Comparison of ENCODE assay signal across 12 cellular contexts in the genomic region with DNA sequence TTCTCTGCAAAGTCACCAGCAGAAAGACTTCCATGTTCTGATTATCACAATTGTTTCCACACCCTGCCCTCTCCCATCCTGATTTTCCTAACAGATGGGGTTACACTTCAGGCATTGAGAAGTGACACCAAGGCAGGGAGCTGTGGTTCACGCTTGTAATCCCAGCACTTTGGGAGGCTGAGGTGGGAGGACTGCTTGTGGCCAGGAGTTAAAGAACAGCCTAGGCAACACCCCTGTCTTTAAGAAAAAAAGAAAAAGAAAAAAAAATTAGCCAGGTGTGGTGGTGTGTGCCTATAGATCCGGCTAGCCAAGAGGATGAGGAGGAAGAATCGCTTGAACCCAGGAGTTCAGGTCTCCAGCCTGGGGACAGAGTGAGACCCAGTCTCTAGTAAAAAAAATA. TPM values are rescaled to one million over a fixed set of nuclear protein-coding genes. Genes with fewer than 3 reads are reported as not detected.
DNase-seq lines count a peak whose midpoint lies in the region; ATAC-seq and TF ChIP-seq lines count a peak whose summit lies in the region.
"Had no signal": no experiment of that assay in that cellular context is flagged by ENCODE, and none has a peak within 500 bp of the region (broad histone marks: within the 10 kb centered on the region; RNA-seq: fewer than 3 reads in every experiment).

No MANE protein-coding gene starts in this region.

- no peak overlapping the region for H3K9ac ChIP-seq in IMR-90 (ENCODE audit: low read depth, low read length)

- no TSS peak for BruUV-seq in IMR-90 (replicated peaks; lab: Mats Ljungman, UMichigan)

- intact Hi-C loops in CD8-positive, alpha-beta T cell (cut with DNase I, micrococcal nuclease), result no loop called here
- intact Hi-C loops in IMR-90 (cut with micrococcal nuclease), result no loop called here
- intact Hi-C loops in testis (cut with DNase I; ENCODE audit: low total_unique reads), result no loop called here

- DNase-seq in CD8-positive, alpha-beta T cell, result no peak
- no peak for DNase-seq in IMR-90
- no peak for DNase-seq in activated naive CD8-positive, alpha-beta T cell treated with anti-CD3 and anti-CD28 coated beads for 36 hours
- DNase-seq in naive thymus-derived CD8-positive, alpha-beta T cell, result peak in 1 of 10 donors; percentile 24
- no peak for DNase-seq in glutamatergic neuron
- DNase-seq in testis, result no peak
- DNase-seq in HCEC 1CT, result no peak
- DNase-seq: activated gamma-delta T cell treated with Interleukin-2 at 50 U/mL for 16 hours, NCI-H526 treated with DMSO at 0.1 percent for 48 hours, SHP77 treated with DMSO at 0.1 percent for 48 hours had no signal

- TF ChIP-seq CTCF in CD8-positive, alpha-beta T cell (IDR thresholded peaks at IDR 0.05), result no peak
- TF ChIP-seq CTCF in IMR-90 (conservative IDR thresholded peaks at IDR 0.05; ENCODE audit: low read depth, low read length) (no peak), glutamatergic neuron (IDR thresholded peaks at IDR 0.05; ENCODE audit: partially characterized antibody, unreplicated experiment) (no peak), testis (IDR thresholded peaks at IDR 0.05) (no peak)

- H3K79me1 ChIP-seq in IMR-90 (ENCODE audit: low read depth in 1 of 2, low read length in 2 of 2), result peaks cover 0 to 39% of the 10 kb centered on the region in 2 experiments; a peak in 2 of 4 replicates

- H3K4me3 Mint-ChIP-seq in CD8-positive, alpha-beta T cell, result peak overlapping the region; percentile 68
- peak overlapping the region; percentile 34 for H3K4me3 Mint-ChIP-seq in activated naive CD8-positive, alpha-beta T cell treated with anti-CD3 and anti-CD28 coated beads for 36 hours
- H3K4me3 Mint-ChIP-seq in naive thymus-derived CD8-positive, alpha-beta T cell, result peak overlapping the region; percentile 36 to 99 (median 82)
- H3K4me3 Mint-ChIP-seq in glutamatergic neuron (ENCODE audit: unreplicated experiment), result no peak overlapping the region

- WGBS in IMR-90 (ENCODE audit: extremely low coverage in 2 of 2, insufficient read length in 1 of 2), 2 experiments, result no CpG with 5 or more reads among the region's 3 CpGs
- 80 to 90% methylated on average over 3 of the region's 3 CpGs for WGBS in testis, 2 donors

- no peak overlapping the region for H3K27ac ChIP-seq in CD8-positive, alpha-beta T cell (ENCODE audit: low read depth, low read length)
- H3K27ac ChIP-seq in IMR-90 (ENCODE audit: insufficient read depth, low read length), result no peak overlapping the region
- no peak overlapping the region for H3K27ac ChIP-seq in testis
- H3K27ac ChIP-seq: coronary artery, thoracic aorta had no signal

- H3K4me1 Mint-ChIP-seq in CD8-positive, alpha-beta T cell (ENCODE audit: low read depth), result peaks cover 65% of the 10 kb centered on the region
- H3K4me1 Mint-ChIP-seq in activated naive CD8-positive, alpha-beta T cell treated with anti-CD3 and anti-CD28 coated beads for 36 hours, result peaks cover 62% of the 10 kb centered on the region
- H3K4me1 Mint-ChIP-seq in naive thymus-derived CD8-positive, alpha-beta T cell, result peaks cover 29 to 82% (median 76%) of the 10 kb centered on the region in 4 donors
- H3K4me1 Mint-ChIP-seq in glutamatergic neuron (ENCODE audit: low read depth, unreplicated experiment), result peaks cover 29% of the 10 kb centered on the region

- TF ChIP-seq POLR2A in IMR-90 (IDR thresholded peaks at IDR 0.05; ENCODE audit: low read depth, low read length), result no peak
- TF ChIP-seq POLR2A in testis (IDR thresholded peaks at IDR 0.05), result no peak

- H3K36me3 Mint-ChIP-seq in CD8-positive, alpha-beta T cell, result peaks cover 42% of the 10 kb centered on the region
- peaks cover 57% of the 10 kb centered on the region for H3K36me3 Mint-ChIP-seq in activated naive CD8-positive, alpha-beta T cell treated with anti-CD3 and anti-CD28 coated beads for 36 hours
- H3K36me3 Mint-ChIP-seq in naive thymus-derived CD8-positive, alpha-beta T cell, result peaks cover 2 to 48% (median 5%) of the 10 kb centered on the region in 3 donors
- no peaks in the 10 kb centered on the region for H3K36me3 Mint-ChIP-seq in glutamatergic neuron (ENCODE audit: unreplicated experiment)

- no peak overlapping the region for H4K5ac ChIP-seq in IMR-90 (ENCODE audit: low read depth, low read length)

- no peak overlapping the region for H3K18ac ChIP-seq in IMR-90 (ENCODE audit: low read depth, low read length)

- no peak overlapping the region for H2BK15ac ChIP-seq in IMR-90 (ENCODE audit: low read depth, low read length)

- no peak for ATAC-seq in CD8-positive, alpha-beta T cell
- ATAC-seq in IMR-90 (ENCODE audit: low read depth), result no peak
- ATAC-seq in naive thymus-derived CD8-positive, alpha-beta T cell, result no peak

- no peak overlapping the region for H3K4me2 ChIP-seq in IMR-90 (ENCODE audit: low read depth, low read length)

- peak overlapping the region; percentile 83; the same call in 1 of the 2 replicates for H3K23ac ChIP-seq in IMR-90 (ENCODE audit: low read depth, low read length)

- no peak overlapping the region for H3K4me3 ChIP-seq in CD8-positive, alpha-beta T cell (ENCODE audit: low read depth, low read length)
- no peak overlapping the region for H3K4me3 ChIP-seq in IMR-90 (ENCODE audit: insufficient read depth, low read depth, low read length)
- H3K4me3 ChIP-seq in testis, result no peak overlapping the region
- H3K4me3 ChIP-seq: coronary artery, thoracic aorta had no signal

- H3K14ac ChIP-seq in IMR-90 (replicated peaks; ENCODE audit: low read depth, low read length), result no peak overlapping the region

- dilution Hi-C loops in IMR-90 (cut with HindIII; ENCODE audit: low sequenced_read_pairs, unreplicated experiment), result no loop called here

- no peaks in the 10 kb centered on the region for H3K9me3 Mint-ChIP-seq in CD8-positive, alpha-beta T cell
- no peaks in the 10 kb centered on the region for H3K9me3 Mint-ChIP-seq in activated naive CD8-positive, alpha-beta T cell treated with anti-CD3 and anti-CD28 coated beads for 36 hours
- H3K9me3 Mint-ChIP-seq in naive thymus-derived CD8-positive, alpha-beta T cell, result peaks cover 0 to 2% (median 0%) of the 10 kb centered on the region in 9 donors
- H3K9me3 Mint-ChIP-seq in glutamatergic neuron (ENCODE audit: unreplicated experiment), result peaks cover 6% of the 10 kb centered on the region

- POLR2A ChIA-PET in CD8-positive, alpha-beta T cell (lab: Charles Lee), result no interaction called here
- POLR2A ChIA-PET in IMR-90 (lab: Charles Lee; ENCODE audit: unreplicated experiment), result no interaction called here
- POLR2A ChIA-PET in naive thymus-derived CD8-positive, alpha-beta T cell (lab: Charles Lee), result no interaction called here

- no peak overlapping the region for H3K56ac ChIP-seq in IMR-90 (ENCODE audit: extremely low read depth, insufficient read depth, low read length)

- peaks cover 16% of the 10 kb centered on the region for H3K9me1 ChIP-seq in IMR-90 (ENCODE audit: insufficient read depth, low read length)

- no peaks in the 10 kb centered on the region for H3K9me3 ChIP-seq in CD8-positive, alpha-beta T cell (ENCODE audit: low read length)
- no peaks in the 10 kb centered on the region for H3K9me3 ChIP-seq in IMR-90 (ENCODE audit: control insufficient read depth, insufficient read depth, low read length)
- no peaks in the 10 kb centered on the region for H3K9me3 ChIP-seq in testis
- H3K9me3 ChIP-seq: thoracic aorta had no signal

- peaks cover 97% of the 10 kb centered on the region for H4K20me1 ChIP-seq in IMR-90 (ENCODE audit: insufficient read depth, low read length)

- H2BK5ac ChIP-seq in IMR-90 (ENCODE audit: low read depth, low read length, poor library complexity, severe bottlenecking), result no peak overlapping the region

- peak overlapping the region; percentile 77 for H3K27ac Mint-ChIP-seq in CD8-positive, alpha-beta T cell
- H3K27ac Mint-ChIP-seq in activated naive CD8-positive, alpha-beta T cell treated with anti-CD3 and anti-CD28 coated beads for 36 hours, result peak overlapping the region; percentile 12
- H3K27ac Mint-ChIP-seq in naive thymus-derived CD8-positive, alpha-beta T cell, result peak overlapping the region; percentile 77 to 96 (median 83)
- no peak overlapping the region for H3K27ac Mint-ChIP-seq in glutamatergic neuron (ENCODE audit: unreplicated experiment)

- no peak overlapping the region for H2AK5ac ChIP-seq in IMR-90 (ENCODE audit: low read depth, low read length)

- H3K4me1 ChIP-seq in CD8-positive, alpha-beta T cell (ENCODE audit: insufficient read depth, low read length), result peaks cover 59% of the 10 kb centered on the region
- H3K4me1 ChIP-seq in IMR-90 (ENCODE audit: control insufficient read depth, insufficient read depth, low read length), result peaks cover 7% of the 10 kb centered on the region
- H3K4me1 ChIP-seq in testis, result peaks cover 30% of the 10 kb centered on the region

- H3K36me3 ChIP-seq in CD8-positive, alpha-beta T cell (ENCODE audit: insufficient read depth, low read length), result peaks cover 4% of the 10 kb centered on the region
- H3K36me3 ChIP-seq in IMR-90 (ENCODE audit: control insufficient read depth, insufficient read depth, low read length) (peaks cover 6% of the 10 kb centered on the region), testis (ENCODE audit: low read depth, missing control alignments) (no peaks in the 10 kb centered on the region)

- H2AK9ac ChIP-seq in IMR-90 (replicated peaks; ENCODE audit: low read depth, low read length, poor library complexity), result no peak overlapping the region

- no peaks in the 10 kb centered on the region for H3K27me3 ChIP-seq in CD8-positive, alpha-beta T cell (ENCODE audit: insufficient read depth, low read length)
- H3K27me3 ChIP-seq in IMR-90 (ENCODE audit: control insufficient read depth, insufficient read depth, low read length) (no peaks in the 10 kb centered on the region), testis (no peaks in the 10 kb centered on the region)

- in situ Hi-C loops in IMR-90 (cut with MboI; ENCODE audit: low sequenced_read_pairs), result no loop called here

- H2BK20ac ChIP-seq in IMR-90 (ENCODE audit: low read depth, low read length), result no peak overlapping the region

- no peak for TF ChIP-seq RAD21 in IMR-90 (IDR thresholded peaks at IDR 0.05; ENCODE audit: low read length)

- no peak overlapping the region for H4K91ac ChIP-seq in IMR-90 (ENCODE audit: insufficient read depth, low read depth, low read length)

- H2BK120ac ChIP-seq in IMR-90 (ENCODE audit: low read depth, low read length), result no peak overlapping the region

- H2AFZ ChIP-seq in IMR-90 (replicated peaks; ENCODE audit: low read length, poor library complexity), result no peak overlapping the region

- no peaks in the 10 kb centered on the region for H3K27me3 Mint-ChIP-seq in CD8-positive, alpha-beta T cell (ENCODE audit: low read depth)
- no peaks in the 10 kb centered on the region for H3K27me3 Mint-ChIP-seq in activated naive CD8-positive, alpha-beta T cell treated with anti-CD3 and anti-CD28 coated beads for 36 hours
- no peaks in the 10 kb centered on the region for H3K27me3 Mint-ChIP-seq in naive thymus-derived CD8-positive, alpha-beta T cell
- H3K27me3 Mint-ChIP-seq in glutamatergic neuron (ENCODE audit: unreplicated experiment), result peaks cover 11% of the 10 kb centered on the region

- no peak overlapping the region for H4K8ac ChIP-seq in IMR-90 (ENCODE audit: low read depth in 2 of 2, low read length in 2 of 2)

- H3K4ac ChIP-seq in IMR-90 (ENCODE audit: low read depth, low read length), result no peak overlapping the region

- CTCF ChIA-PET in CD8-positive, alpha-beta T cell (lab: Charles Lee), result interaction anchor here (1.3 kb wide), 1 partner anchor 288 kb away, joined by 4 read pairs; a partner anchor contains a TSS
- CTCF ChIA-PET in IMR-90 (lab: Yijun Ruan, JAX), result no interaction called here

RNA-seq across cellular contexts. Expression of a gene that starts 5.2 kb away (rescaled TPM):
- 100 to 1,000 TPM; 147 to 158 TPM for total RNA-seq in CD8-positive, alpha-beta T cell
- total RNA-seq in IMR-90 (2012; rRNA removed), result 126 and 169 TPM in 2 replicates
- 59.1 and 71.0 TPM in 2 replicates for polyA plus RNA-seq in IMR-90 (2012; rRNA removed)
- 36.4 and 45.1 TPM in 2 replicates for polyA plus RNA-seq in IMR-90 (2012; cell fraction: cytosol; rRNA removed)
- polyA plus RNA-seq in IMR-90 (2012; cell fraction: nucleus; rRNA removed; ENCODE audit: low replicate concordance), result 26.7 and 72.8 TPM in 2 replicates
- total RNA-seq in activated naive CD8-positive, alpha-beta T cell treated with anti-CD3 and anti-CD28 coated beads for 36 hours, result 100 to 1,000 TPM; 260 to 270 TPM
- total RNA-seq in naive thymus-derived CD8-positive, alpha-beta T cell, result 100 to 1,000 TPM; 127 to 141 TPM
- polyA plus RNA-seq in naive thymus-derived CD8-positive, alpha-beta T cell, result 100 to 1,000 TPM; 112 to 150 (median 119) TPM
- 137 TPM for total RNA-seq in glutamatergic neuron (ENCODE audit: unreplicated experiment)
- total RNA-seq in testis, result 100 to 1,000 TPM; 143 to 160 TPM
- 323 TPM for polyA plus RNA-seq in testis (ENCODE audit: insufficient read depth, low read depth, low replicate concordance)

RNA-seq across cellular contexts. Expression of a gene that starts 48.6 kb away (rescaled TPM):
- 1 to 10 TPM; 3.0 to 3.8 TPM for total RNA-seq in CD8-positive, alpha-beta T cell
- 1.4 and 2.0 TPM in 2 replicates for total RNA-seq in IMR-90 (2012; rRNA removed)
- 1.3 and 1.9 TPM in 2 replicates for polyA plus RNA-seq in IMR-90 (2012; rRNA removed)
- polyA plus RNA-seq in IMR-90 (2012; cell fraction: cytosol; rRNA removed), result 1.3 and 2.3 TPM in 2 replicates
- polyA plus RNA-seq in IMR-90 (2012; cell fraction: nucleus; rRNA removed; ENCODE audit: low replicate concordance), result 0.44 and 1.4 TPM in 2 replicates
- total RNA-seq in activated naive CD8-positive, alpha-beta T cell treated with anti-CD3 and anti-CD28 coated beads for 36 hours, result 10 to 100 TPM; 47.4 to 49.1 TPM
- total RNA-seq in naive thymus-derived CD8-positive, alpha-beta T cell, result 10 to 100 TPM; 21.0 to 21.2 TPM
- 10 to 100 TPM; 17.3 to 24.5 (median 20.1) TPM for polyA plus RNA-seq in naive thymus-derived CD8-positive, alpha-beta T cell
- total RNA-seq in glutamatergic neuron (ENCODE audit: unreplicated experiment), result 0.71 TPM
- total RNA-seq in testis, result 10 to 100 TPM; 39.7 to 52.0 TPM
- polyA plus RNA-seq in testis (ENCODE audit: insufficient read depth, low read depth, low replicate concordance), result 139 TPM
